Comparison of ENCODE assay signal across 21 cellular contexts in the genomic region with DNA sequence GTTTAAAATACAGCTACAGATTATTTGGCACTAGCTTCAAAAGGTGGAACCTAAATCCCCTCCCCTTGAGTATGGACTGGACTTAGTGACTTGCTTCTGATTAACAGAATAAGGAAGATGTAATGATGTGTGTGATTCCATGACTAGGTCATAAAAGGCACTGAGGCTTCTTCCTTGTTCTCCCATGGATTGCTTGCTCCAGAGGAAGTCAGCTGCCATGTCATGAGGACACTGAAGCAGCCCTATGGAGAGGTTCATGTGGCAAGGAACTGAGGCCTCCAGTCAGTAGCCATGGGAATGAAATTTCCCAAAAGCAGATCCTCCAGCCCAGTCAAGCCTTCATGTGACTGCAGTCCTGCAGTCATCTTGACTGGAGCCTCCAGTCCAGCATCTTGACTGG.
"Had no signal": no experiment of that assay in that cellular context is flagged by ENCODE, and none has a peak within 500 bp of the region (broad histone marks: within the 10 kb centered on the region; RNA-seq: fewer than 3 reads in every experiment).

No MANE protein-coding gene starts in this region.

- H3K9me3 Mint-ChIP-seq: activated T-helper 1 cell treated with anti-CD3 and anti-CD28 coated beads, Interleukin-12 subunit alpha, Interleukin-12 subunit beta, Interleukin-2, Interleukin-4 antibody, amounts not matched to agents 30 ng/mL and 10 ng/mL and 1 ng/mL, durations not matched to agents 14 hours and 24 hours and 36 hours; naive B cell had no signal

- H3K4me1 Mint-ChIP-seq: endodermal cell, neural progenitor cell, WTC11 had no signal

- H2AFZ ChIP-seq: neural progenitor cell had no signal

- H3K4me1 ChIP-seq: lower lobe of right lung, neural progenitor cell had no signal

- FAIRE-seq: astrocyte had no signal

- DNase-seq: activated CD4-positive, alpha-beta memory T cell treated with anti-CD3 and anti-CD28 coated beads, Interleukin-2, amount 10 ng/mL, durations not matched to agents 7 days and 5 days; central memory CD4-positive, alpha-beta T cell; endodermal cell; heart right ventricle; islet precursor cell; lower lobe of right lung; mesendoderm; naive B cell; stimulated activated CD4-positive, alpha-beta T cell treated with anti-CD3 and anti-CD28 coated beads, Interleukin-2, amount 100 ng/mL, for 48 hours; stimulated activated naive CD4-positive, alpha-beta T cell treated with Interleukin-2 at 50 U/mL for 16 hours; T-helper 1 cell; T1000; upper lobe of left lung had no signal

- H3K4me2 ChIP-seq: neural progenitor cell had no signal

- H3K36me3 ChIP-seq: neural progenitor cell, thoracic aorta had no signal

- H3K27me3 ChIP-seq: heart right ventricle, neural progenitor cell, upper lobe of left lung had no signal

- ATAC-seq: activated naive CD4-positive, alpha-beta T cell treated with anti-CD3 and anti-CD28 coated beads, Interleukin-2, amount 50 U/mL, for 72 hours; WTC11 had no signal

- H3K27ac ChIP-seq: coronary artery, heart right ventricle, lower lobe of right lung, neural progenitor cell, thoracic aorta, upper lobe of left lung had no signal

- H3K9ac ChIP-seq: neural progenitor cell had no signal

- H3K27me3 Mint-ChIP-seq: activated CD4-positive, alpha-beta memory T cell treated with anti-CD3 and anti-CD28 coated beads, Interleukin-2, amount 10 ng/mL, durations not matched to agents 7 days and 5 days; naive B cell; progenitor cell of endocrine pancreas had no signal

- H3K27ac Mint-ChIP-seq: activated CD4-positive, alpha-beta memory T cell treated with anti-CD3 and anti-CD28 coated beads, Interleukin-2, amount 10 ng/mL, durations not matched to agents 7 days and 5 days; activated T-helper 1 cell treated with anti-CD3 and anti-CD28 coated beads, Interleukin-12 subunit alpha, Interleukin-12 subunit beta, Interleukin-2, Interleukin-4 antibody, amounts not matched to agents 30 ng/mL and 10 ng/mL and 1 ng/mL, durations not matched to agents 14 hours and 24 hours and 36 hours; endodermal cell; neural progenitor cell; progenitor cell of endocrine pancreas; WTC11 had no signal

- H3K4me3 ChIP-seq: coronary artery, heart right ventricle, lower lobe of right lung, neural progenitor cell, thoracic aorta, upper lobe of left lung had no signal

- H3K9me3 ChIP-seq: lower lobe of right lung, thoracic aorta, upper lobe of left lung had no signal

- H3K4me3 Mint-ChIP-seq: activated CD4-positive, alpha-beta memory T cell treated with anti-CD3 and anti-CD28 coated beads, Interleukin-2, amount 10 ng/mL, durations not matched to agents 7 days and 5 days; activated T-helper 1 cell treated with anti-CD3 and anti-CD28 coated beads, Interleukin-12 subunit alpha, Interleukin-12 subunit beta, Interleukin-2, Interleukin-4 antibody, amounts not matched to agents 30 ng/mL and 10 ng/mL and 1 ng/mL, durations not matched to agents 14 hours and 24 hours and 36 hours; endodermal cell; naive B cell; neural progenitor cell; WTC11 had no signal
